20 cellular contexts compared by ENCODE assay signal in the genomic region with DNA sequence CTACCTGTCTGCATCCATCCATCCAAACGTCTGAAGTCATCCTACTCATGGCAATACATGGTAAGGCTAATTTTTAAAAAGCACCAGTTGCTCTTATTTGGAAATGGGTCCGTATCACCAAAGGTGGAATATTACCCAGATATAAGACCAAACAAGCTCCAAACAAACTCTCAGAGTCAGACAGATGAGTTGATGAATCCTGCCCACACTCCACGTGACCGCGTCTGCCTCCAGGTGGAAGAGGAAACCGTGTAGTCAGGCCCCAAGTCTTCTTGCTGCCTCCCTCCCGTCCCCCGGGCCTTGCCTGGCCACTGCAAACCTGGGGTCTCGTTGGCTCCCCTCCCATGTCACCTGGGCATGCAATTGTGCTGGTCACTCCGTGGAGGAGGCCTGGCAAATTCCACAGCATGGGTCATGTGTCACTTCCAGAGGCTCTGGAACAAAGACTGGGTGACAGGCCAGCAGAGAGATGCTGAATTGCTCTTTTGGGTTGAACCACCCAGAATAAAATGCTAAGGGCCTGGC. TPM values are rescaled to one million over a fixed set of nuclear protein-coding genes. Genes with fewer than 3 reads are reported as not detected.
DNase-seq lines count a peak whose midpoint lies in the region; ATAC-seq, FAIRE-seq and TF ChIP-seq lines count a peak whose summit lies in the region.
"Had no signal": no experiment of that assay in that cellular context is flagged by ENCODE, and none has a peak within 500 bp of the region (broad histone marks: within the 10 kb centered on the region; RNA-seq: fewer than 3 reads in every experiment).

No MANE protein-coding gene starts in this region.

- no peak overlapping the region for H3K18ac ChIP-seq in H1 (ENCODE audit: extremely low read depth, low read length)
- H3K18ac ChIP-seq in trophoblast cell (ENCODE audit: low read length) = no peak overlapping the region

- WGBS in H1 (ENCODE audit: extremely low coverage in 1 of 2, insufficient coverage in 1 of 2, insufficient read length in 1 of 2, insufficient replicate concordance in 2 of 2, low coverage in 1 of 2, low lambda C conversion rate in 2 of 2, missing lambda C conversion rate in 1 of 2), 2 experiments = 75% methylated on average over 8 of the region's 10 CpGs; no CpG with 5 or more reads in 1 of the 2 experiments
- no CpG with 5 or more reads among the region's 10 CpGs for WGBS in trophoblast cell (ENCODE audit: extremely low coverage, insufficient coverage, insufficient read length)

- H3K9ac ChIP-seq in H1 (replicated peaks in 1 of 4; ENCODE audit: extremely low read depth in 1 of 4, low read depth in 3 of 4, low read length in 3 of 4) (peak overlapping the region in 1 of 4 experiments; percentile 32; a peak in 1 of 7 replicates), trophoblast cell (ENCODE audit: low read length) (no peak overlapping the region)

- H3K79me1 ChIP-seq in H1 (ENCODE audit: low read depth, low read length) (no peaks in the 10 kb centered on the region), trophoblast cell (ENCODE audit: low read length) (no peaks in the 10 kb centered on the region)

- H2BK120ac ChIP-seq in H1 (replicated peaks; ENCODE audit: low read depth, low read length) = no peak overlapping the region
- H2BK120ac ChIP-seq in trophoblast cell (ENCODE audit: insufficient read depth, low read length, poor library complexity) = no peak overlapping the region

- H2AFZ ChIP-seq in GM23338 = 0 out of 2 replicates have a peak overlapping the region, but pooled peaks have one; percentile 23
- H2AFZ ChIP-seq in H1 (ENCODE audit: low read length) = no peak overlapping the region
- H2AFZ ChIP-seq in trophoblast cell (ENCODE audit: insufficient read depth, low read length, poor library complexity) = no peak overlapping the region

- H3K4me3 Mint-ChIP-seq in GM23338 = no peak overlapping the region
- no peak overlapping the region for H3K4me3 Mint-ChIP-seq in activated naive CD8-positive, alpha-beta T cell treated with anti-CD3 and anti-CD28 coated beads, Interleukin-2, amount 50 U/mL, for 24 hours
- H3K4me3 Mint-ChIP-seq: CD4-positive, CD25-positive, alpha-beta regulatory T cell; HFFc6; IgD-negative memory B cell had no signal

- no peak overlapping the region for H3K4ac ChIP-seq in H1 (replicated peaks; ENCODE audit: insufficient read length, low read depth, low read length)
- H3K4ac ChIP-seq in trophoblast cell (ENCODE audit: low read depth, low read length) = no peak overlapping the region

- no peaks in the 10 kb centered on the region for H3F3A ChIP-seq in GM23338 (replicated peaks; ENCODE audit: low read depth)

- H3K4me1 ChIP-seq in GM23338 (ENCODE audit: insufficient read depth) (peaks cover under 1% of the 10 kb centered on the region), H1 (replicated peaks in 1 of 4; ENCODE audit: control insufficient read depth in 3 of 4, insufficient read depth in 4 of 4, low read length in 3 of 4) (peaks cover 0 to 3% (median 0%) of the 10 kb centered on the region in 4 experiments; a peak in 2 of 7 replicates), trophoblast cell (ENCODE audit: control insufficient read depth in 1 of 2, insufficient read depth in 2 of 2, low read length in 2 of 2) (peaks cover 3 to 6% of the 10 kb centered on the region in 2 experiments)

- H3K79me2 ChIP-seq in GM23338 (replicated peaks; ENCODE audit: insufficient read depth) (no peaks in the 10 kb centered on the region), H1 (ENCODE audit: control insufficient read depth in 1 of 2, insufficient read depth in 2 of 2, low read length in 2 of 2) (no peaks in the 10 kb centered on the region), trophoblast cell (ENCODE audit: control insufficient read depth, insufficient read depth, low read length, poor library complexity) (no peaks in the 10 kb centered on the region)

- no peaks in the 10 kb centered on the region for H3K9me3 ChIP-seq in H1 (ENCODE audit: insufficient read depth in 2 of 2, low read depth in 1 of 2, low read length in 1 of 2)
- H3K9me3 ChIP-seq in trophoblast cell (ENCODE audit: insufficient read depth, low read depth, low read length) = no peaks in the 10 kb centered on the region
- H3K9me3 ChIP-seq: Caco-2 had no signal

- TF ChIP-seq RAD21 in H1 (IDR thresholded peaks at IDR 0.05 in 1 of 2, conservative IDR thresholded peaks at IDR 0.05 in 1 of 2; ENCODE audit: low read depth in 2 of 2, low read length in 2 of 2) = no peak

- H3K56ac ChIP-seq in H1 (replicated peaks; ENCODE audit: insufficient read length, low read depth, low read length) = no peak overlapping the region

- H4K91ac ChIP-seq in H1 (replicated peaks; ENCODE audit: insufficient read length, low read length) (no peak overlapping the region), trophoblast cell (ENCODE audit: low read depth, low read length) (no peak overlapping the region)

- H2BK15ac ChIP-seq in H1 (ENCODE audit: low read length) = 0 out of 2 replicates have a peak overlapping the region, but pooled peaks have one; percentile 0

- no peaks in the 10 kb centered on the region for H3K9me3 Mint-ChIP-seq in GM23338
- H3K9me3 Mint-ChIP-seq in activated naive CD8-positive, alpha-beta T cell treated with anti-CD3 and anti-CD28 coated beads, Interleukin-2, amount 50 U/mL, for 24 hours = no peaks in the 10 kb centered on the region
- H3K9me3 Mint-ChIP-seq: CD4-positive, CD25-positive, alpha-beta regulatory T cell; HFFc6; IgD-negative memory B cell had no signal

- no peaks in the 10 kb centered on the region for H3K36me3 ChIP-seq in GM23338 (ENCODE audit: insufficient read depth)
- no peaks in the 10 kb centered on the region for H3K36me3 ChIP-seq in H1 (ENCODE audit: control insufficient read depth in 2 of 4, insufficient read depth in 4 of 4, low read length in 3 of 4)
- no peaks in the 10 kb centered on the region for H3K36me3 ChIP-seq in trophoblast cell (ENCODE audit: control insufficient read depth in 1 of 2, insufficient read depth in 2 of 2, low read length in 2 of 2)

- H3K27me3 Mint-ChIP-seq in GM23338 (ENCODE audit: insufficient read depth, low read depth, poor library complexity) = no peaks in the 10 kb centered on the region
- H3K27me3 Mint-ChIP-seq in activated naive CD8-positive, alpha-beta T cell treated with anti-CD3 and anti-CD28 coated beads, Interleukin-2, amount 50 U/mL, for 24 hours = peaks cover 6% of the 10 kb centered on the region

- CTCF ChIA-PET in H1 (lab: Charles Lee; ENCODE audit: partially characterized antibody) = interaction anchor here (0.6 to 2.8 kb wide), 17 partner anchors 10 to 144 kb away, joined by 3 to 9 read pairs (median 5); no protein-coding TSS in a partner anchor

- H2BK5ac ChIP-seq in H1 (ENCODE audit: low read depth, low read length) = no peak overlapping the region
- no peak overlapping the region for H2BK5ac ChIP-seq in trophoblast cell (ENCODE audit: low read depth, low read length, poor library complexity)

- no peak overlapping the region for H2BK12ac ChIP-seq in H1 (ENCODE audit: low read depth, low read length)
- no peak overlapping the region for H2BK12ac ChIP-seq in trophoblast cell (ENCODE audit: low read length)

- H3K27ac ChIP-seq in GM23338 (ENCODE audit: low read depth) (no peak overlapping the region), H1 (ENCODE audit: low read depth, low read length) (no peak overlapping the region), trophoblast cell (ENCODE audit: low read depth, low read length) (no peak overlapping the region)

- TF ChIP-seq EP300 in H1 (IDR thresholded peaks at IDR 0.05; ENCODE audit: borderline replicate concordance in 1 of 2, low read depth in 2 of 2, low read length in 2 of 2) = no peak

- no peaks in the 10 kb centered on the region; the same call in 1 of the 2 replicates for H3K9me2 ChIP-seq in GM23338 (ENCODE audit: insufficient read depth)

- H3K4me3 ChIP-seq in GM23338 = no peak overlapping the region
- H3K4me3 ChIP-seq in H1 (ENCODE audit: extremely low read depth in 1 of 4, insufficient read depth in 2 of 4, low read depth in 3 of 4, low read length in 4 of 4) = no peak overlapping the region
- H3K4me3 ChIP-seq in trophoblast cell (ENCODE audit: low read depth, low read length) = no peak overlapping the region

- H4K20me1 ChIP-seq in GM23338 (replicated peaks; ENCODE audit: insufficient read depth) = no peaks in the 10 kb centered on the region
- no peaks in the 10 kb centered on the region for H4K20me1 ChIP-seq in H1 (replicated peaks in 1 of 2; ENCODE audit: control insufficient read depth in 1 of 2, insufficient read depth in 2 of 2, low read length in 2 of 2)

- H2AK5ac ChIP-seq in H1 (ENCODE audit: low read depth, low read length) (no peak overlapping the region), trophoblast cell (ENCODE audit: low read length) (no peak overlapping the region)

- H3K23ac ChIP-seq in H1 (ENCODE audit: insufficient read length) = no peak overlapping the region
- no peak overlapping the region for H3K23ac ChIP-seq in trophoblast cell (ENCODE audit: low read length)

- no peak for TF ChIP-seq POLR2A in H1 (IDR thresholded peaks at IDR 0.05; ENCODE audit: control extremely low read depth in 1 of 2, low read depth in 2 of 2, low read length in 2 of 2)

- TF ChIP-seq CTCF in GM23338 (conservative IDR thresholded peaks at IDR 0.05; ENCODE audit: low read depth in 2 of 2) = no peak
- no peak for TF ChIP-seq CTCF in H1 (IDR thresholded peaks at IDR 0.05; ENCODE audit: control extremely low read depth in 1 of 3, insufficient read depth in 1 of 3, low read depth in 1 of 3, low read length in 3 of 3)

- no peak overlapping the region for H4K8ac ChIP-seq in H1 (ENCODE audit: extremely low read depth, insufficient read depth, low read length)
- H4K8ac ChIP-seq in trophoblast cell (ENCODE audit: low read depth, low read length) = no peak overlapping the region

- H3K27me3 ChIP-seq in GM23338 (ENCODE audit: insufficient read depth) (no peaks in the 10 kb centered on the region), H1 (replicated peaks in 1 of 4; ENCODE audit: control insufficient read depth in 3 of 4, extremely low read depth in 1 of 4, insufficient read depth in 3 of 4, low read length in 3 of 4) (no peaks in the 10 kb centered on the region), trophoblast cell (ENCODE audit: insufficient read depth, low read length) (no peaks in the 10 kb centered on the region)

- no peak overlapping the region for H4K12ac ChIP-seq in trophoblast cell (ENCODE audit: low read depth, low read length)

- no peak overlapping the region for H3K27ac Mint-ChIP-seq in GM23338
- no peak overlapping the region for H3K27ac Mint-ChIP-seq in activated naive CD8-positive, alpha-beta T cell treated with anti-CD3 and anti-CD28 coated beads, Interleukin-2, amount 50 U/mL, for 24 hours
- H3K27ac Mint-ChIP-seq: HFFc6, IgD-negative memory B cell had no signal

- H3K36me3 Mint-ChIP-seq in GM23338 (ENCODE audit: low read depth) = no peaks in the 10 kb centered on the region
- H3K36me3 Mint-ChIP-seq in activated naive CD8-positive, alpha-beta T cell treated with anti-CD3 and anti-CD28 coated beads, Interleukin-2, amount 50 U/mL, for 24 hours (ENCODE audit: low read depth) = no peaks in the 10 kb centered on the region
- H3K36me3 Mint-ChIP-seq: CD4-positive, CD25-positive, alpha-beta regulatory T cell; IgD-negative memory B cell had no signal

- H4K5ac ChIP-seq in H1 (ENCODE audit: insufficient read length, low read depth, low read length) = no peak overlapping the region

- H3K4me2 ChIP-seq in GM23338 (no peak overlapping the region), H1 (ENCODE audit: insufficient read depth in 1 of 2, low read depth in 2 of 2, low read length in 2 of 2) (no peak overlapping the region), trophoblast cell (ENCODE audit: low read length) (no peak overlapping the region)

- FAIRE-seq in H1 (lab: Jason Lieb, UNC) = no peak
- FAIRE-seq: GM19239, H54, RCC 7860 had no signal

- POLR2A ChIA-PET in H1 (lab: Charles Lee; ENCODE audit: partially characterized antibody) = no interaction called here

- H3K14ac ChIP-seq in H1 (ENCODE audit: insufficient read length) (no peak overlapping the region), trophoblast cell (ENCODE audit: low read length) (peak overlapping the region; percentile 12)

- no peak overlapping the region for H2BK20ac ChIP-seq in H1 (ENCODE audit: low read length)

- no peaks in the 10 kb centered on the region for H3K23me2 ChIP-seq in H1 (ENCODE audit: low read depth, low read length)

- DNase-seq in GM23338 (ENCODE audit: low spot score) (no peak), NCI-H526 treated with DMSO at 0.1 percent for 48 hours (lab: John Stamatoyannopoulos, UW) (peak; percentile 82), H1 (ENCODE audit: low read depth in 1 of 2, low spot score in 2 of 2) (no peak), trophoblast cell (no peak)
- no peak for DNase-seq in activated naive CD8-positive, alpha-beta T cell treated with anti-CD3 and anti-CD28 coated beads, Interleukin-2, amount 50 U/mL, for 24 hours
- DNase-seq: CD4-positive, CD25-positive, alpha-beta regulatory T cell; HFFc6; NCI-H1930; NCI-H2171; NCI-H446 treated with DMSO at 0.1 percent for 48 hours; SIG-M5 had no signal

- ATAC-seq in GM23338 (no peak), HG03460 (IDR thresholded peaks at IDR 0.05; ENCODE audit: unreplicated experiment) (no peak)
- ATAC-seq in activated CD4-positive, CD25-positive, alpha-beta regulatory T cell treated with anti-CD3 and anti-CD28 coated beads, Interleukin-2, amount 50 U/mL, for 24 hours = no peak
- ATAC-seq in activated naive CD8-positive, alpha-beta T cell treated with anti-CD3 and anti-CD28 coated beads, Interleukin-2, amount 50 U/mL, for 24 hours = no peak

- H3K4me1 Mint-ChIP-seq in GM23338 = peaks cover 11% of the 10 kb centered on the region; the same call in 2 of the 3 replicates
- H3K4me1 Mint-ChIP-seq in activated naive CD8-positive, alpha-beta T cell treated with anti-CD3 and anti-CD28 coated beads, Interleukin-2, amount 50 U/mL, for 24 hours = peaks cover 5% of the 10 kb centered on the region

RNA-seq across cellular contexts. Expression of gene CTCFL, which starts 31.8 kb away (rescaled TPM):
- 1.4 and 2.1 TPM in 2 replicates for total RNA-seq in GM23338 (2014; rRNA removed; shearing (Covaris generic))
- polyA plus RNA-seq in GM23338 (2016; fragmentation: Nextera tagmentation; extraction: Ambion mirVana) = 0.55 and 0.80 TPM in 2 replicates
- total RNA-seq in H1 (2021; fragmentation: NEBNext Ultra II Directional; extraction: Animal tissue kit (Norgen Biotek cat#: 25700)) = 0.80 and 0.82 TPM in 2 replicates
- 0.30 and 0.75 TPM in 2 replicates for polyA plus RNA-seq in H1 (2011; rRNA removed)
- polyA plus RNA-seq in H1 (2011; cell fraction: cytosol; rRNA removed) = 1.0 TPM
- 1.0 TPM for polyA plus RNA-seq in H1 (2011; cell fraction: nucleus; rRNA removed)
- 0.13 to 0.45 TPM (median 0.32 TPM) in 4 replicates for polyA plus RNA-seq in H1 (2012, experiment 1 of 2)
- polyA plus RNA-seq in H1 (2012, experiment 2 of 2) = not detected
- polyA plus RNA-seq in H1 (2013, experiment 1 of 2) = 0.59 TPM
- 0.48 TPM for polyA plus RNA-seq in H1 (2013, experiment 2 of 2)
- polyA minus RNA-seq in H1 (2011; rRNA and poly(A)+ RNA removed) = 0.73 and 2.3 TPM in 2 replicates
- 2.2 TPM for polyA minus RNA-seq in H1 (2011; cell fraction: cytosol; rRNA and poly(A)+ RNA removed)
- 1.3 TPM for polyA minus RNA-seq in H1 (2011; cell fraction: nucleus; rRNA and poly(A)+ RNA removed)
- not detected in 2 replicates for polyA plus RNA-seq in trophoblast cell (2013)
- total RNA-seq: Caco-2; CD4-positive, CD25-positive, alpha-beta regulatory T cell; HFFc6; HT1080; LHCN-M2 had no signal
- polyA plus RNA-seq: CD4-positive, CD25-positive, alpha-beta regulatory T cell; IgD-negative memory B cell had no signal
